In genomic region chr19:9539201-9539600, GRCh38 we compare ENCODE assay signal across 8 cellular contexts. TPM values are rescaled to one million over a fixed set of nuclear protein-coding genes. Genes with fewer than 3 reads are reported as not detected.
DNase-seq lines count a peak whose midpoint lies in the region; ATAC-seq and TF ChIP-seq lines count a peak whose summit lies in the region.
"Not testable (repeated sequence)": the region's sequence is repeated elsewhere in the genome, so short reads cannot be mapped to it uniquely, and the experiment has no call there.

No MANE protein-coding gene starts in this region.

- peak overlapping the region; percentile 96 for H3K9ac ChIP-seq in DND-41 (ENCODE audit: low read depth, low read length)

- H3K9me3 ChIP-seq in DND-41 (ENCODE audit: insufficient read depth, low read length, severe bottlenecking); cardiac muscle cell (ENCODE audit: low read depth); gastrocnemius medialis: not testable (repeated sequence)
- peaks cover 44% of the 10 kb centered on the region for H3K9me3 ChIP-seq in PC-9 (ENCODE audit: insufficient read depth, low read depth)
- H3K9me3 ChIP-seq in muscle layer of duodenum (ENCODE audit: control insufficient read depth in 1 of 2, low read length in 2 of 2) = peaks cover 4 to 21% of the 10 kb centered on the region in 2 donors
- peaks cover 0 to 21% (median 19%) of the 10 kb centered on the region in 4 donors for H3K9me3 ChIP-seq in upper lobe of left lung

- POLR2A ChIA-PET in PC-9 (lab: Charles Lee; ENCODE audit: unreplicated experiment) = not testable (repeated sequence)

- not testable (repeated sequence) for H4K20me1 ChIP-seq in DND-41 (ENCODE audit: insufficient read depth, low read length); PC-9 (ENCODE audit: insufficient read depth)

- H3K9me2 ChIP-seq in PC-9 (ENCODE audit: insufficient read depth) = not testable (repeated sequence)

- 90 to 93% methylated on average over 6 of the region's 6 CpGs for WGBS in upper lobe of left lung, 2 donors

- not testable (repeated sequence) for H3K27me3 Mint-ChIP-seq in activated T-cell treated with anti-CD3 and anti-CD28 coated beads, Interleukin-2, amount 50 U/mL, for 72 hours (ENCODE audit: low read depth); central memory CD8-positive, alpha-beta T cell

- H3K9me3 Mint-ChIP-seq in activated T-cell treated with anti-CD3 and anti-CD28 coated beads, Interleukin-2, amount 50 U/mL, for 72 hours = peaks cover 14 to 21% of the 10 kb centered on the region in 2 donors
- H3K9me3 Mint-ChIP-seq in central memory CD8-positive, alpha-beta T cell = peaks cover 10% of the 10 kb centered on the region

- not testable (repeated sequence) for TF ChIP-seq EP300 in upper lobe of left lung (IDR thresholded peaks at IDR 0.05)

- TSS peak; percentile 77 for BruUV-seq in PC-9 (replicated peaks; lab: Mats Ljungman, UMichigan)

- peaks cover 38% of the 10 kb centered on the region for H3K79me2 ChIP-seq in DND-41 (ENCODE audit: insufficient read depth, low read length)
- peaks cover 25% of the 10 kb centered on the region for H3K79me2 ChIP-seq in PC-9 (ENCODE audit: low read depth)

- CTCF ChIA-PET in PC-9 (lab: Charles Lee) = interaction anchor here (0.6 kb wide), 1 partner anchor 279 kb away, joined by 3 read pairs; no protein-coding TSS in a partner anchor

- TF ChIP-seq CTCF in DND-41 (IDR thresholded peaks at IDR 0.05; ENCODE audit: borderline replicate concordance, extremely low read depth, low read length, poor library complexity, severe bottlenecking); PC-9 (conservative IDR thresholded peaks at IDR 0.05); cardiac muscle cell (IDR thresholded peaks at IDR 0.05; ENCODE audit: low read depth, low read length); gastrocnemius medialis (IDR thresholded peaks at IDR 0.05 in 4 of 5, conservative IDR thresholded peaks at IDR 0.05 in 1 of 5); upper lobe of left lung (IDR thresholded peaks at IDR 0.05): not testable (repeated sequence)

- peaks cover 12% of the 10 kb centered on the region for H3K4me1 Mint-ChIP-seq in activated T-cell treated with anti-CD3 and anti-CD28 coated beads, Interleukin-2, amount 50 U/mL, for 72 hours (ENCODE audit: low read depth)
- H3K4me1 Mint-ChIP-seq in central memory CD8-positive, alpha-beta T cell = peaks cover 26% of the 10 kb centered on the region

- H3K27ac ChIP-seq in DND-41 (ENCODE audit: low read length) (peak overlapping the region; percentile 97), PC-9 (peak overlapping the region; percentile 91), cardiac muscle cell (peak overlapping the region; percentile 99), muscle layer of duodenum (ENCODE audit: low read length) (peak overlapping the region; percentile 89), gastrocnemius medialis (peak overlapping the region; percentile 79 to 91 (median 86)), upper lobe of left lung (peak overlapping the region; percentile 91 to 98 (median 94))

- DNase-seq in DND-41; PC-9; activated T-cell treated with anti-CD3 and anti-CD28 coated beads, Interleukin-2, amount 50 U/mL, for 72 hours; central memory CD8-positive, alpha-beta T cell (ENCODE audit: low spot score in 2 of 2); cardiac muscle cell (ENCODE audit: low read depth in 1 of 2, low spot score in 1 of 2); gastrocnemius medialis; upper lobe of left lung: not testable (repeated sequence)

- peaks cover 25% of the 10 kb centered on the region for H3K36me3 ChIP-seq in DND-41 (ENCODE audit: insufficient read depth, low read length)
- H3K36me3 ChIP-seq in PC-9 (ENCODE audit: low read depth) = peaks cover 30% of the 10 kb centered on the region
- H3K36me3 ChIP-seq in cardiac muscle cell = peaks cover 14% of the 10 kb centered on the region
- H3K36me3 ChIP-seq in muscle layer of duodenum (ENCODE audit: control insufficient read depth in 1 of 2, insufficient read depth in 2 of 2, low read length in 2 of 2) = peaks cover 14 to 25% of the 10 kb centered on the region in 2 donors
- H3K36me3 ChIP-seq in gastrocnemius medialis = peaks cover 6 to 27% of the 10 kb centered on the region in 2 donors
- H3K36me3 ChIP-seq in upper lobe of left lung = peaks cover 18 to 26% (median 20%) of the 10 kb centered on the region in 4 donors

- intact Hi-C loops in PC-9 (cut with micrococcal nuclease; ENCODE audit: unreplicated experiment) = not testable (repeated sequence)
- intact Hi-C loops in gastrocnemius medialis (cut with DNase I; ENCODE audit: low total_unique reads) = loop anchor here (5.0 kb wide), 1 partner anchor 43 kb away; the partner anchor contains the start of gene ZNF121

- peaks cover 36 to 51% of the 10 kb centered on the region in 2 donors for H3K36me3 Mint-ChIP-seq in activated T-cell treated with anti-CD3 and anti-CD28 coated beads, Interleukin-2, amount 50 U/mL, for 72 hours (ENCODE audit: insufficient read depth in 2 of 2)
- peaks cover 24% of the 10 kb centered on the region for H3K36me3 Mint-ChIP-seq in central memory CD8-positive, alpha-beta T cell (ENCODE audit: insufficient read depth)

- peaks cover 26% of the 10 kb centered on the region for H3K4me1 ChIP-seq in DND-41 (ENCODE audit: insufficient read depth, low read length)
- not testable (repeated sequence) for H3K4me1 ChIP-seq in PC-9 (replicated peaks; ENCODE audit: insufficient read depth); cardiac muscle cell (ENCODE audit: low read depth); gastrocnemius medialis
- peaks cover 0 to 14% of the 10 kb centered on the region in 2 donors for H3K4me1 ChIP-seq in muscle layer of duodenum (ENCODE audit: control insufficient read depth in 1 of 2, insufficient read depth in 2 of 2, low read length in 2 of 2)
- peaks cover 5 to 18% (median 14%) of the 10 kb centered on the region in 4 donors for H3K4me1 ChIP-seq in upper lobe of left lung

- H3K27me3 ChIP-seq in DND-41 (ENCODE audit: insufficient read depth, low read length, poor library complexity); PC-9 (ENCODE audit: insufficient read depth, low read depth); cardiac muscle cell; muscle layer of duodenum (ENCODE audit: low read depth, low read length); gastrocnemius medialis; upper lobe of left lung: not testable (repeated sequence)

- in situ Hi-C loops in gastrocnemius medialis (cut with MboI; ENCODE audit: low sequenced_read_pairs in 4 of 4) = not testable (repeated sequence)

- H3K4me3 ChIP-seq in DND-41 (ENCODE audit: low read depth in 1 of 2, low read length in 2 of 2) (peak overlapping the region in 1 of 2 experiments; percentile 95; a peak in 3 of 4 replicates), PC-9 (peak overlapping the region; percentile 90), cardiac muscle cell (peak overlapping the region; percentile 84), muscle layer of duodenum (ENCODE audit: low read depth in 1 of 2, low read length in 2 of 2) (peak overlapping the region; percentile 87 to 95), gastrocnemius medialis (peak overlapping the region; percentile 73 to 83 (median 78)), upper lobe of left lung (peak overlapping the region in 2 of 4 donors; percentile 66 to 80)

- H3K27ac Mint-ChIP-seq in activated T-cell treated with anti-CD3 and anti-CD28 coated beads, Interleukin-2, amount 50 U/mL, for 72 hours = not testable (repeated sequence)
- peak overlapping the region; percentile 70 for H3K27ac Mint-ChIP-seq in central memory CD8-positive, alpha-beta T cell (ENCODE audit: low read depth)

- H3K4me3 Mint-ChIP-seq in activated T-cell treated with anti-CD3 and anti-CD28 coated beads, Interleukin-2, amount 50 U/mL, for 72 hours = peak overlapping the region; percentile 27 to 96
- H3K4me3 Mint-ChIP-seq in central memory CD8-positive, alpha-beta T cell = peak overlapping the region; percentile 99

- H3F3A ChIP-seq in PC-9 (ENCODE audit: insufficient read depth, low read depth) = not testable (repeated sequence)

- ATAC-seq in DND-41 (ENCODE audit: insufficient read depth, low read depth); activated T-cell treated with anti-CD3 and anti-CD28 coated beads, Interleukin-2, amount 50 U/mL, for 72 hours (replicated peaks in 1 of 2); central memory CD8-positive, alpha-beta T cell (replicated peaks; ENCODE audit: extremely low read depth, poor library complexity, severe bottlenecking); gastrocnemius medialis; upper lobe of left lung (ENCODE audit: low FRiP score in 2 of 2): not testable (repeated sequence)

- TF ChIP-seq POLR2A in gastrocnemius medialis (IDR thresholded peaks at IDR 0.05); upper lobe of left lung (IDR thresholded peaks at IDR 0.05): not testable (repeated sequence)

- H3K4me2 ChIP-seq in DND-41 (ENCODE audit: insufficient read depth, low read length) (peak overlapping the region; percentile 78), PC-9 (peak overlapping the region; percentile 89)

- peak overlapping the region; percentile 99 for H2AFZ ChIP-seq in DND-41 (ENCODE audit: low read depth, low read length)
- H2AFZ ChIP-seq in PC-9 = peak overlapping the region; percentile 96

RNA-seq across cellular contexts. Expression of gene ZNF426, which starts 0.8 kb away (rescaled TPM):
- total RNA-seq in PC-9 (2021) (16.1 and 24.0 TPM in 2 replicates), cardiac muscle cell (13.9 and 16.2 TPM in 2 replicates), gastrocnemius medialis (1 to 10 TPM; 3.2 to 4.8 (median 3.8) TPM), upper lobe of left lung (10 to 100 TPM; 10.4 to 29.3 (median 12.1) TPM)
- 10 to 100 TPM; 21.8 to 22.1 TPM for total RNA-seq in activated T-cell treated with anti-CD3 and anti-CD28 coated beads, Interleukin-2, amount 50 U/mL, for 72 hours
- polyA plus RNA-seq in cardiac muscle cell = 16.1 and 21.5 TPM in 2 replicates

RNA-seq across cellular contexts. Expression of gene ZNF560, which starts 40.8 kb away (rescaled TPM):
- total RNA-seq in PC-9 (2021) (2.4 and 2.7 TPM in 2 replicates), cardiac muscle cell (0.35 and 0.80 TPM in 2 replicates), gastrocnemius medialis (under 1 TPM in 1 of 4 donors, not detected in 3; 0.20 TPM), upper lobe of left lung (not detected)
- total RNA-seq in activated T-cell treated with anti-CD3 and anti-CD28 coated beads, Interleukin-2, amount 50 U/mL, for 72 hours = under 1 TPM; 0.37 to 0.96 TPM
- 0.50 and 1.5 TPM in 2 replicates for polyA plus RNA-seq in cardiac muscle cell

RNA-seq across cellular contexts. Expression of gene ZNF121, which starts 45.1 kb away (rescaled TPM):
- total RNA-seq in PC-9 (2021) (36.6 and 51.3 TPM in 2 replicates), cardiac muscle cell (22.5 and 42.0 TPM in 2 replicates), gastrocnemius medialis (10 to 100 TPM; 11.2 to 21.9 (median 14.6) TPM), upper lobe of left lung (10 to 100 TPM in 5 of 6 donors, 1 to 10 TPM in 1; 8.3 to 32.6 (median 25.2) TPM)
- total RNA-seq in activated T-cell treated with anti-CD3 and anti-CD28 coated beads, Interleukin-2, amount 50 U/mL, for 72 hours = 10 to 100 TPM; 71.2 to 91.5 TPM
- polyA plus RNA-seq in cardiac muscle cell = 5.9 and 11.0 TPM in 2 replicates
